Comparison of ENCODE assay signal across 8 cellular contexts in genomic region chr21:39348040-39348354, GRCh38. TPM values are rescaled to one million over a fixed set of nuclear protein-coding genes. Genes with fewer than 3 reads are reported as not detected.
DNase-seq lines count a peak whose midpoint lies in the region; ATAC-seq and TF ChIP-seq lines count a peak whose summit lies in the region.

No MANE protein-coding gene starts in this region.

- peak overlapping the region; percentile 79 to 91 for H3K27ac ChIP-seq in ascending aorta
- peak overlapping the region; percentile 74 to 91 (median 84) for H3K27ac ChIP-seq in right lobe of liver
- peak overlapping the region; percentile 92 for H3K27ac ChIP-seq in upper lobe of right lung

- H3K9me3 ChIP-seq in ascending aorta (no peaks in the 10 kb centered on the region), right lobe of liver (no peaks in the 10 kb centered on the region), upper lobe of right lung (no peaks in the 10 kb centered on the region)

- peaks cover 9 to 14% of the 10 kb centered on the region in 2 donors for H3K36me3 ChIP-seq in ascending aorta
- H3K36me3 ChIP-seq in right lobe of liver: peaks cover 0 to 19% (median 7%) of the 10 kb centered on the region in 4 donors
- peaks cover 17% of the 10 kb centered on the region for H3K36me3 ChIP-seq in upper lobe of right lung

- H3K27me3 ChIP-seq in ascending aorta: no peaks in the 10 kb centered on the region
- H3K27me3 ChIP-seq in right lobe of liver: no peaks in the 10 kb centered on the region
- no peaks in the 10 kb centered on the region for H3K27me3 ChIP-seq in upper lobe of right lung

- H3K4me3 ChIP-seq in ascending aorta (peak overlapping the region; percentile 72 to 82), right lobe of liver (peak overlapping the region; percentile 67 to 82 (median 70)), upper lobe of right lung (peak overlapping the region; percentile 79)

- no peak for TF ChIP-seq CTCF in ascending aorta (IDR thresholded peaks at IDR 0.05)
- no peak for TF ChIP-seq CTCF in right lobe of liver (IDR thresholded peaks at IDR 0.05)
- TF ChIP-seq CTCF in upper lobe of right lung (IDR thresholded peaks at IDR 0.05): no peak

- intact Hi-C loops in ascending aorta (cut with DNase I): loop anchor here (1.0 kb wide), 2 partner anchors 35 to 40 kb away; partner anchors contain the start of gene BRWD1
- intact Hi-C loops in right lobe of liver (cut with DNase I): no loop called here
- intact Hi-C loops in upper lobe of right lung (cut with DNase I): no loop called here

- DNase-seq in D341Med (ENCODE audit: low spot score) (peak; percentile 40), ascending aorta (ENCODE audit: low spot score in 2 of 2) (no peak), right lobe of liver (no peak), upper lobe of right lung (no peak), anterior cingulate cortex (lab: John Stamatoyannopoulos, UW) (no peak), superior temporal gyrus (ENCODE audit: extremely low spot score) (no peak), NCI-H510A treated with DMSO at 0.1 percent for 48 hours (lab: John Stamatoyannopoulos, UW) (no peak)

- under 1% methylated on average over 11 of the region's 11 CpGs for WGBS in right lobe of liver (ENCODE audit: insufficient coverage, low coverage, low lambda C conversion rate, missing lambda C conversion rate)

- TF ChIP-seq POLR2A in right lobe of liver (IDR thresholded peaks at IDR 0.05): no peak

- ATAC-seq in HG03196 (IDR thresholded peaks at IDR 0.05; ENCODE audit: unreplicated experiment): peak; percentile 10
- ATAC-seq in right lobe of liver: peak in 3 of 4 donors; percentile 1 to 3 (median 2)
- no peak for ATAC-seq in upper lobe of right lung

- peaks cover 0 to 15% of the 10 kb centered on the region in 2 donors for H3K4me1 ChIP-seq in ascending aorta
- H3K4me1 ChIP-seq in right lobe of liver: peaks cover 0 to 8% (median 3%) of the 10 kb centered on the region in 4 donors
- H3K4me1 ChIP-seq in upper lobe of right lung: peaks cover 14% of the 10 kb centered on the region

RNA-seq across cellular contexts. Expression of gene HMGN1, which starts 0.9 kb away (rescaled TPM):
- 22.7 TPM for total RNA-seq in ascending aorta
- 10 to 100 TPM; 34.6 to 71.6 (median 63.9) TPM for total RNA-seq in right lobe of liver
- 170 TPM for total RNA-seq in upper lobe of right lung

RNA-seq across cellular contexts. Expression of gene BRWD1, which starts 34.6 kb away (rescaled TPM):
- total RNA-seq in ascending aorta (15.4 TPM), right lobe of liver (10 to 100 TPM; 18.6 to 26.7 (median 21.9) TPM), upper lobe of right lung (40.5 TPM)
